Comparison of ENCODE assay signal across 14 cellular contexts in genomic region chr4:180953572-180953971, GRCh38.
DNase-seq lines count a peak whose midpoint lies in the region; ATAC-seq and TF ChIP-seq lines count a peak whose summit lies in the region.
"Had no signal": no experiment of that assay in that cellular context is flagged by ENCODE, and none has a peak within 500 bp of the region (broad histone marks: within the 10 kb centered on the region; RNA-seq: fewer than 3 reads in every experiment).

No MANE protein-coding gene starts in this region.

- H3K36me3 ChIP-seq in Caco-2 (ENCODE audit: control insufficient read depth, insufficient read depth, low read length) = no peaks in the 10 kb centered on the region
- H3K36me3 ChIP-seq in mesendoderm (ENCODE audit: control insufficient read depth, insufficient read depth, low read length) = no peaks in the 10 kb centered on the region
- H3K36me3 ChIP-seq: SJCRH30 had no signal

- H4K8ac ChIP-seq in mesendoderm (ENCODE audit: low read depth, low read length) = no peak overlapping the region

- H2BK15ac ChIP-seq in mesendoderm (replicated peaks; ENCODE audit: low read depth) = no peak overlapping the region

- H3K36me3 Mint-ChIP-seq in Caco-2 (ENCODE audit: insufficient read depth, unreplicated experiment) = no peaks in the 10 kb centered on the region
- H3K36me3 Mint-ChIP-seq: CD8-positive, alpha-beta T cell had no signal

- no peak overlapping the region for H3K4me3 Mint-ChIP-seq in Caco-2 (ENCODE audit: unreplicated experiment)
- H3K4me3 Mint-ChIP-seq: CD8-positive, alpha-beta T cell; stimulated activated naive CD8-positive, alpha-beta T cell treated with anti-CD3 and anti-CD28 coated beads, Interleukin-15, amount 100 ng/mL, for 72 hours had no signal

- no peak overlapping the region for H3K4me2 ChIP-seq in mesendoderm (ENCODE audit: low read length)

- H4K5ac ChIP-seq in mesendoderm (ENCODE audit: low read length) = no peak overlapping the region

- TF ChIP-seq CTCF in Caco-2 (IDR thresholded peaks at IDR 0.05; ENCODE audit: insufficient read depth in 1 of 2, low read depth in 1 of 2, low read length in 1 of 2, severe bottlenecking in 1 of 2, unreplicated experiment in 1 of 2) (peak in 1 of 2 experiments; percentile 48), LNCaP clone FGC (IDR thresholded peaks at IDR 0.05; ENCODE audit: control insufficient read depth, extremely low read depth, insufficient read depth) (peak; percentile 25; the same call in 1 of the 2 replicates), astrocyte of the spinal cord (IDR thresholded peaks at IDR 0.05; ENCODE audit: low read depth, low read length) (peak; percentile 17)

- no peak overlapping the region for H3K23ac ChIP-seq in mesendoderm (ENCODE audit: low read length)

- H3K56ac ChIP-seq in mesendoderm (ENCODE audit: low read length) = no peak overlapping the region

- no peaks in the 10 kb centered on the region for H3K9me3 Mint-ChIP-seq in Caco-2 (ENCODE audit: unreplicated experiment)
- H3K9me3 Mint-ChIP-seq: CD8-positive, alpha-beta T cell; stimulated activated naive CD8-positive, alpha-beta T cell treated with anti-CD3 and anti-CD28 coated beads, Interleukin-15, amount 100 ng/mL, for 72 hours had no signal

- no peak overlapping the region for H3K27ac Mint-ChIP-seq in Caco-2 (ENCODE audit: unreplicated experiment)
- H3K27ac Mint-ChIP-seq: CD8-positive, alpha-beta T cell; stimulated activated naive CD8-positive, alpha-beta T cell treated with anti-CD3 and anti-CD28 coated beads, Interleukin-15, amount 100 ng/mL, for 72 hours had no signal

- H2BK120ac ChIP-seq in mesendoderm (ENCODE audit: low read depth, low read length) = no peak overlapping the region

- in situ Hi-C loops in astrocyte of the spinal cord (cut with HindIII; ENCODE audit: low sequenced_read_pairs) = no loop called here

- BruUV-seq in Caco-2 (replicated peaks; lab: Mats Ljungman, UMichigan) = no TSS peak

- H3K27ac ChIP-seq in mesendoderm (ENCODE audit: low read depth, low read length) = no peak overlapping the region
- H3K27ac ChIP-seq: SJCRH30 had no signal

- no peaks in the 10 kb centered on the region for H3K79me1 ChIP-seq in mesendoderm (ENCODE audit: low read length)

- no peak overlapping the region for H2BK5ac ChIP-seq in mesendoderm (ENCODE audit: low read length)

- no peaks in the 10 kb centered on the region for H3K27me3 Mint-ChIP-seq in Caco-2 (ENCODE audit: insufficient read depth, unreplicated experiment)
- H3K27me3 Mint-ChIP-seq: stimulated activated naive CD8-positive, alpha-beta T cell treated with anti-CD3 and anti-CD28 coated beads, Interleukin-15, amount 100 ng/mL, for 72 hours had no signal

- H3K4me1 ChIP-seq in Caco-2 = no peaks in the 10 kb centered on the region
- H3K4me1 ChIP-seq in mesendoderm (ENCODE audit: control insufficient read depth, low read depth, low read length) = no peaks in the 10 kb centered on the region
- H3K4me1 ChIP-seq: SJCRH30 had no signal

- H3K79me2 ChIP-seq in mesendoderm (ENCODE audit: control insufficient read depth, insufficient read depth, low read length) = no peaks in the 10 kb centered on the region

- H3K4me1 Mint-ChIP-seq in Caco-2 (ENCODE audit: low read depth, unreplicated experiment) = no peaks in the 10 kb centered on the region
- H3K4me1 Mint-ChIP-seq: stimulated activated naive CD8-positive, alpha-beta T cell treated with anti-CD3 and anti-CD28 coated beads, Interleukin-15, amount 100 ng/mL, for 72 hours had no signal

- no CpG with 5 or more reads among the region's 4 CpGs for WGBS in mesendoderm (ENCODE audit: extremely low coverage, insufficient coverage, low lambda C conversion rate)

- no peak overlapping the region for H3K9ac ChIP-seq in mesendoderm (ENCODE audit: low read length)

- no peak overlapping the region for H3K4ac ChIP-seq in mesendoderm (ENCODE audit: low read depth, low read length)

- no peak overlapping the region for H3K4me3 ChIP-seq in Caco-2 (ENCODE audit: low read depth, low read length)
- H3K4me3 ChIP-seq in LNCaP clone FGC (ENCODE audit: low read depth, low read length) = no peak overlapping the region
- no peak overlapping the region for H3K4me3 ChIP-seq in astrocyte of the spinal cord (ENCODE audit: low read depth, low read length)
- H3K4me3 ChIP-seq in mesendoderm (ENCODE audit: low read length) = no peak overlapping the region
- H3K4me3 ChIP-seq: SJCRH30 had no signal

- intact Hi-C loops in Caco-2 (cut with micrococcal nuclease; ENCODE audit: unreplicated experiment) = loop anchor here (5.0 kb wide), 1 partner anchor 126 kb away; no protein-coding TSS in a partner anchor

- POLR2A ChIA-PET in Caco-2 (lab: Charles Lee) = no interaction called here

- H3K9me3 ChIP-seq in Caco-2 = no peaks in the 10 kb centered on the region
- H3K9me3 ChIP-seq: SJCRH30 had no signal

- H2AK5ac ChIP-seq in mesendoderm (ENCODE audit: low read length) = no peak overlapping the region

- no peak for ATAC-seq in HG03521 (IDR thresholded peaks at IDR 0.05; ENCODE audit: unreplicated experiment)
- ATAC-seq: CD8-positive, alpha-beta T cell; stimulated activated naive CD8-positive, alpha-beta T cell treated with anti-CD3 and anti-CD28 coated beads, Interleukin-15, amount 100 ng/mL, for 72 hours had no signal

- H3K27me3 ChIP-seq in Caco-2 (replicated peaks; ENCODE audit: control insufficient read depth, insufficient read depth, low read length) (no peaks in the 10 kb centered on the region), mesendoderm (ENCODE audit: insufficient read depth, low read length, poor library complexity) (no peaks in the 10 kb centered on the region)
- H3K27me3 ChIP-seq: SJCRH30 had no signal

- CTCF ChIA-PET in Caco-2 (lab: Charles Lee) = interaction anchor here (0.5 kb wide), 1 partner anchor 160 kb away, joined by 3 read pairs; no protein-coding TSS in a partner anchor

- no peak overlapping the region for H3K18ac ChIP-seq in mesendoderm (ENCODE audit: low read length)

- DNase-seq in Caco-2 (peak; percentile 18 to 30), LNCaP clone FGC (ENCODE audit: low read depth) (no peak), astrocyte of the spinal cord (ENCODE audit: low read depth, low spot score) (no peak), mesendoderm (peak; percentile 54), SHP77 (lab: John Stamatoyannopoulos, UW) (no peak), AG20443 (ENCODE audit: low spot score) (no peak)
- DNase-seq: activated naive CD4-positive, alpha-beta T cell treated with Interleukin-2 at 50 U/mL for 16 hours; caudate nucleus; CD8-positive, alpha-beta T cell; NCI-H1694 treated with DMSO at 0.1 percent for 48 hours; NCI-H524 treated with DMSO at 0.1 percent for 48 hours; stimulated activated naive CD8-positive, alpha-beta T cell treated with anti-CD3 and anti-CD28 coated beads, Interleukin-15, amount 100 ng/mL, for 72 hours had no signal

Comparison
In these comparisons a context has a peak if more than half of its experiments do, and no peak if none do; other contexts are left out.
1. DNase-seq: peak in Caco-2 (2 of 2) and mesendoderm (single experiment); none in LNCaP clone FGC (single experiment), astrocyte of the spinal cord (single experiment), SHP77 (0 of 2) and AG20443 (single experiment).